Comparison of ENCODE assay signal across 1 cellular context in the genomic region with DNA sequence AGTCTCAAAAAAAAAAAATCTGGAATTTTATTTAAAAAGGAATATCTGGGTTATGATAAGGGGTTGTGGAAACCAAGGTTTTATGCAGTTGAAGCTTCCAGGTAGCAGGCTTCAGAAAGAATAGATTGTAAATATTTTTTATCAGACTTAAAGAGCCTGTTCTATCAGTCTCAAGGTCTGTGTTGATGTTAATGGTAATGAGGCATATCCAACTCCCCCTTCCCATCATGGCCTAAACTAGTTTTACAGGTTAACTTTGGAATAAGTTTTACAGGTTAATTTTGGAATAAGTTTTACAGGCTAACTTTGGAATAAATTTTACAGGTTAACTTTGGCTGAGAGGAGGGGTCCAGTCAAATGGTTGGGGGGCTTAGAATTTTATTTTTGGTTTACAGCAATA.
TF ChIP-seq lines count a peak whose summit lies in the region.

No MANE protein-coding gene starts in this region.

TF ChIP-seq in HepG2, 621 proteins besides CTCF, POLR2A, EP300 and RAD21 (continued from another document):
- TF ChIP-seq ZNF646 (CRISPR knock-in tag; IDR thresholded peaks at IDR 0.05) (no peak), SALL2 (CRISPR knock-in tag; IDR thresholded peaks at IDR 0.05) (no peak)
